1 cellular context compared by ENCODE assay signal in genomic region chr9:91207481-91207888, GRCh38.
TF ChIP-seq lines count a peak whose summit lies in the region.

No MANE protein-coding gene starts in this region.

TF ChIP-seq in HCT116, 20 proteins besides CTCF, POLR2A, EP300 and RAD21 (continued from another document):
- TF ChIP-seq, protein P1, sequence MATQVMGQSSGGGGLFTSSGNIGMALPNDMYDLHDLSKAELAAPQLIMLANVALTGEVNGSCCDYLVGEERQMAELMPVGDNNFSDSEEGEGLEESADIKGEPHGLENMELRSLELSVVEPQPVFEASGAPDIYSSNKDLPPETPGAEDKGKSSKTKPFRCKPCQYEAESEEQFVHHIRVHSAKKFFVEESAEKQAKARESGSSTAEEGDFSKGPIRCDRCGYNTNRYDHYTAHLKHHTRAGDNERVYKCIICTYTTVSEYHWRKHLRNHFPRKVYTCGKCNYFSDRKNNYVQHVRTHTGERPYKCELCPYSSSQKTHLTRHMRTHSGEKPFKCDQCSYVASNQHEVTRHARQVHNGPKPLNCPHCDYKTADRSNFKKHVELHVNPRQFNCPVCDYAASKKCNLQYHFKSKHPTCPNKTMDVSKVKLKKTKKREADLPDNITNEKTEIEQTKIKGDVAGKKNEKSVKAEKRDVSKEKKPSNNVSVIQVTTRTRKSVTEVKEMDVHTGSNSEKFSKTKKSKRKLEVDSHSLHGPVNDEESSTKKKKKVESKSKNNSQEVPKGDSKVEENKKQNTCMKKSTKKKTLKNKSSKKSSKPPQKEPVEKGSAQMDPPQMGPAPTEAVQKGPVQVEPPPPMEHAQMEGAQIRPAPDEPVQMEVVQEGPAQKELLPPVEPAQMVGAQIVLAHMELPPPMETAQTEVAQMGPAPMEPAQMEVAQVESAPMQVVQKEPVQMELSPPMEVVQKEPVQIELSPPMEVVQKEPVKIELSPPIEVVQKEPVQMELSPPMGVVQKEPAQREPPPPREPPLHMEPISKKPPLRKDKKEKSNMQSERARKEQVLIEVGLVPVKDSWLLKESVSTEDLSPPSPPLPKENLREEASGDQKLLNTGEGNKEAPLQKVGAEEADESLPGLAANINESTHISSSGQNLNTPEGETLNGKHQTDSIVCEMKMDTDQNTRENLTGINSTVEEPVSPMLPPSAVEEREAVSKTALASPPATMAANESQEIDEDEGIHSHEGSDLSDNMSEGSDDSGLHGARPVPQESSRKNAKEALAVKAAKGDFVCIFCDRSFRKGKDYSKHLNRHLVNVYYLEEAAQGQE (IDR thresholded peaks at IDR 0.05; ENCODE audit: low read depth), result no peak
